14 cellular contexts compared by ENCODE assay signal in the genomic region with DNA sequence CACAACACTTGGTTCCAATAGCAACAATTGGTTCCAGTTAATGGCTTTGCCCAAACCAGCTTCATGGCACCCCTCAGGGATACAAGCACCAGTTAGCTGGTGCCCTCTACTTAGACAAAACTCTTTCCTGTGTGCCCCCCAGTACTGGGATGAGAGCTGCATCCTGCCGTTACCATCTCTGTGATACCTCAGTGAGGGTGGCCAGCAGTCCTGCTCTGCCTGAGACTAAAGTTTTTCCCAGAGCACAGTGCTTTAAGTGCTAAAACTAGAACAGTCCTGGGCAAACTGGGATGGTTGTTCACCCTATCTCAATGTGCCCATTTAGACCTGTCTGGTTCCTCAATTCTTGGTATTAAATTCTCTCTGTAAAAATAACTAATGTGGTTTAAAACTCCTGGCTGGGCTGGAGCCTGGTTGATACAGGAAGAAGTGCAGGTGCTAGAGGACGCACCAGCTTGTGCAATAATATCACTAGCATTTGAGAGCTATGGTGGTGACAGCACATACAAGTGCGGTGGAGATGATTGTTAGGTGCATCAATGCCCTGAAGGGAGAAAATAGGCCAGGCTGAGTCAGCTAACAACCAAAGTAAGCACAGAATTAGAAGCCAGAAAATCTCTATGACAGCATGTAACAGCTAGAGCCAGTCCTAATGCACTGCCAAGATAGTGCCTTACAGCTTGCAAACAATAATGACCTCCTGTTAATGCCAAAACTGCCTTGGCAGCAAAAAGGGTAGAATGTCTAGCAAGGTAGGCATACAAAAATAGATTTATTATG.
DNase-seq lines count a peak whose midpoint lies in the region; ATAC-seq and TF ChIP-seq lines count a peak whose summit lies in the region.
"Had no signal": no experiment of that assay in that cellular context is flagged by ENCODE, and none has a peak within 500 bp of the region (broad histone marks: within the 10 kb centered on the region; RNA-seq: fewer than 3 reads in every experiment).

No MANE protein-coding gene starts in this region.

- no peaks in the 10 kb centered on the region for H3K36me3 Mint-ChIP-seq in activated CD4-positive, alpha-beta T cell treated with anti-CD3 and anti-CD28 coated beads, Interleukin-2, amount 10 ng/mL, durations not matched to agents 7 days and 5 days (ENCODE audit: low read depth)

- peaks cover 53% of the 10 kb centered on the region for H3K4me1 ChIP-seq in stomach smooth muscle (ENCODE audit: control insufficient read depth, insufficient read depth, low read length)

- H3K9me3 ChIP-seq in stomach smooth muscle (ENCODE audit: control insufficient read depth in 2 of 2, low read length in 2 of 2): no peaks in the 10 kb centered on the region
- H3K9me3 ChIP-seq: Caco-2 had no signal

- no peaks in the 10 kb centered on the region for H3K27me3 ChIP-seq in stomach smooth muscle (ENCODE audit: control insufficient read depth in 1 of 2, insufficient read depth in 2 of 2, low read length in 2 of 2)

- no peaks in the 10 kb centered on the region for H3K9me3 Mint-ChIP-seq in activated CD4-positive, alpha-beta T cell treated with anti-CD3 and anti-CD28 coated beads, Interleukin-2, amount 10 ng/mL, durations not matched to agents 7 days and 5 days
- H3K9me3 Mint-ChIP-seq: activated naive CD8-positive, alpha-beta T cell treated with anti-CD3 and anti-CD28 coated beads, Interleukin-2, amount 50 U/mL, for 24 hours; dendritic cell treated with granulocyte-macrophage colony-stimulating factor and Interleukin-4, amounts not matched to agents 40 ng/mL and 50 ng/mL, for 4 days had no signal

- POLR2A ChIA-PET in activated CD4-positive, alpha-beta T cell treated with anti-CD3 and anti-CD28 coated beads, Interleukin-2, amount 10 ng/mL, durations not matched to agents 7 days and 5 days (lab: Charles Lee): no interaction called here

- no peak overlapping the region for H3K27ac Mint-ChIP-seq in activated CD4-positive, alpha-beta T cell treated with anti-CD3 and anti-CD28 coated beads, Interleukin-2, amount 10 ng/mL, durations not matched to agents 7 days and 5 days
- H3K27ac Mint-ChIP-seq: activated naive CD8-positive, alpha-beta T cell treated with anti-CD3 and anti-CD28 coated beads, Interleukin-2, amount 50 U/mL, for 24 hours; dendritic cell treated with granulocyte-macrophage colony-stimulating factor and Interleukin-4, amounts not matched to agents 40 ng/mL and 50 ng/mL, for 4 days had no signal

- H3K36me3 ChIP-seq in stomach smooth muscle (ENCODE audit: control insufficient read depth in 2 of 2, insufficient read depth in 2 of 2, low read length in 2 of 2): no peaks in the 10 kb centered on the region

- H3K27me3 Mint-ChIP-seq in activated CD4-positive, alpha-beta T cell treated with anti-CD3 and anti-CD28 coated beads, Interleukin-2, amount 10 ng/mL, durations not matched to agents 7 days and 5 days: peaks cover 7% of the 10 kb centered on the region

- H3K27ac ChIP-seq in VCaP (peak overlapping the region; percentile 46), stomach smooth muscle (ENCODE audit: low read length) (peak overlapping the region; percentile 84)

- CTCF ChIA-PET in activated CD4-positive, alpha-beta T cell treated with anti-CD3 and anti-CD28 coated beads, Interleukin-2, amount 10 ng/mL, durations not matched to agents 7 days and 5 days (lab: Charles Lee): interaction anchor here (0.9 kb wide), 1 partner anchor 14 kb away, joined by 3 read pairs; no protein-coding TSS in a partner anchor

- H3K4me3 Mint-ChIP-seq in activated CD4-positive, alpha-beta T cell treated with anti-CD3 and anti-CD28 coated beads, Interleukin-2, amount 10 ng/mL, durations not matched to agents 7 days and 5 days: no peak overlapping the region
- H3K4me3 Mint-ChIP-seq: activated naive CD8-positive, alpha-beta T cell treated with anti-CD3 and anti-CD28 coated beads, Interleukin-2, amount 50 U/mL, for 24 hours; dendritic cell treated with granulocyte-macrophage colony-stimulating factor and Interleukin-4, amounts not matched to agents 40 ng/mL and 50 ng/mL, for 4 days had no signal

- H3K4me3 ChIP-seq in stomach smooth muscle (ENCODE audit: low read length in 2 of 2): no peak overlapping the region

- no peak for TF ChIP-seq CTCF in VCaP (conservative IDR thresholded peaks at IDR 0.05)

- H3K9ac ChIP-seq in stomach smooth muscle (ENCODE audit: low read length in 2 of 2): no peak overlapping the region

- DNase-seq in activated CD4-positive, alpha-beta T cell treated with anti-CD3 and anti-CD28 coated beads, Interleukin-2, amount 10 ng/mL, durations not matched to agents 7 days and 5 days: peak; percentile 2
- no peak for DNase-seq in activated CD4-positive, alpha-beta T cell treated with anti-CD3 and anti-CD28 coated beads, Interleukin-2, amount 50 U/mL, for 4 hours
- DNase-seq in islet precursor cell: peak; percentile 38
- DNase-seq in OCI-M2 (lab: John Stamatoyannopoulos, UW; ENCODE audit: unreplicated experiment): no peak
- no peak for DNase-seq in effector CD8-positive, alpha-beta T cell (lab: John Stamatoyannopoulos, UW)
- DNase-seq: activated naive CD8-positive, alpha-beta T cell treated with anti-CD3 and anti-CD28 coated beads, Interleukin-2, amount 50 U/mL, for 24 hours; Caco-2; foreskin melanocyte; Kasumi-1; NCI-H2171 treated with DMSO at 0.1 percent for 48 hours had no signal

- no peaks in the 10 kb centered on the region for H3K4me1 Mint-ChIP-seq in activated CD4-positive, alpha-beta T cell treated with anti-CD3 and anti-CD28 coated beads, Interleukin-2, amount 10 ng/mL, durations not matched to agents 7 days and 5 days

- ATAC-seq in HG03139 (IDR thresholded peaks at IDR 0.05; ENCODE audit: unreplicated experiment): no peak
- ATAC-seq: activated naive CD8-positive, alpha-beta T cell treated with anti-CD3 and anti-CD28 coated beads, Interleukin-2, amount 50 U/mL, for 24 hours had no signal

Comparison
In these comparisons a context has a peak if more than half of its experiments do, and no peak if none do; other contexts are left out.
1. DNase-seq: peak in activated CD4-positive, alpha-beta T cell treated with anti-CD3 and anti-CD28 coated beads, Interleukin-2, amount 10 ng/mL, durations not matched to agents 7 days and 5 days (single experiment) and islet precursor cell (single experiment); none in activated CD4-positive, alpha-beta T cell treated with anti-CD3 and anti-CD28 coated beads, Interleukin-2, amount 50 U/mL, for 4 hours (0 of 2), OCI-M2 (single experiment) and effector CD8-positive, alpha-beta T cell (single experiment).